1 cellular context compared by ENCODE assay signal in the genomic region with DNA sequence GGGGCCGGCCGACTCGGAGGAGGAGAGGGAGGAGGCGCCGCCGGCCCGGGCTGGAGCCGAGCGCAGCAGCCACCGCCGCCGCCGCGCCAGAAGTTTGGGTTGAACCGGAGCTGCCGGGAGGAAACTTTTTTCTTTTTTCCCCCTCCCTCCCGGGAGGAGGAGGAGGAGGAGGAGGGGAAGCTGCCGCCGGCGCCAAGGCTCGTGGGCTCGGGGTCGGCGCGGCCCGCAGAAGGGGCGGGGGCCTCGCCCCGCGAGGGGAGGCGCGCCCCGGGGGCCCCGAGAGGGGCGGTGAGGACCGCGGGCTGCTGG.
TF ChIP-seq lines count a peak whose summit lies in the region.

No MANE protein-coding gene starts in this region.

TF ChIP-seq in A549, 52 proteins besides CTCF, POLR2A, EP300 and RAD21 (continued from another document):
- TF ChIP-seq, protein P1, sequence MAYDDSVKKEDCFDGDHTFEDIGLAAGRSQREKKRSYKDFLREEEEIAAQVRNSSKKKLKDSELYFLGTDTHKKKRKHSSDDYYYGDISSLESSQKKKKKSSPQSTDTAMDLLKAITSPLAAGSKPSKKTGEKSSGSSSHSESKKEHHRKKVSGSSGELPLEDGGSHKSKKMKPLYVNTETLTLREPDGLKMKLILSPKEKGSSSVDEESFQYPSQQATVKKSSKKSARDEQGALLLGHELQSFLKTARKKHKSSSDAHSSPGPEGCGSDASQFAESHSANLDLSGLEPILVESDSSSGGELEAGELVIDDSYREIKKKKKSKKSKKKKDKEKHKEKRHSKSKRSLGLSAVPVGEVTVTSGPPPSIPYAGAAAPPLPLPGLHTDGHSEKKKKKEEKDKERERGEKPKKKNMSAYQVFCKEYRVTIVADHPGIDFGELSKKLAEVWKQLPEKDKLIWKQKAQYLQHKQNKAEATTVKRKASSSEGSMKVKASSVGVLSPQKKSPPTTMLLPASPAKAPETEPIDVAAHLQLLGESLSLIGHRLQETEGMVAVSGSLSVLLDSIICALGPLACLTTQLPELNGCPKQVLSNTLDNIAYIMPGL (CRISPR knock-in tag; IDR thresholded peaks at IDR 0.05; ENCODE audit: borderline replicate concordance): no peak
- TF ChIP-seq SMC3 (IDR thresholded peaks at IDR 0.05): no peak
- TF ChIP-seq MAFK (IDR thresholded peaks at IDR 0.05; ENCODE audit: partially characterized antibody): no peak
- TF ChIP-seq MYC (IDR thresholded peaks at IDR 0.05; ENCODE audit: borderline replicate concordance, low read length): no peak
- no peak for TF ChIP-seq RFX5 (IDR thresholded peaks at IDR 0.05)
